Comparison of ENCODE assay signal across 2 cellular contexts in the genomic region with DNA sequence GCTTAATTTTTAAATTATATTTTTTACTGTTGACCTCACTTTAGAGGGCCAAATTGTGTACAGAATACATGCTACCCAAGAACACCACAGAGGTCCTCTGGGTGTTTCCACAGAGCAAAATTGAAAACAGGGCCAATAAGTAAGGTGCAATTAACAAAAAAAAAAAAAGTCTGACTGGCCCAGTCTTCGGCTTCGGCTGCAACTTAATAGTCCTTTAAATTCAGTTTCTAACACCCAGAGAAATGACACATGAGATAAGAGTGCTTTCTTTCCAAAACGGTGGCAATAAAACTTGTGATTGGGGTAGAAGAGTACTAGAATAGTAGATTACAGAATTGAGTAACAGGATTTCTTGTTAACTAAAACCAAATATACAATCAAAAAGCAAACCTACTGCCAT.
TF ChIP-seq lines count a peak whose summit lies in the region.

No MANE protein-coding gene starts in this region.

TF ChIP-seq in K562, 482 proteins besides CTCF, POLR2A, EP300 and RAD21 (continued from another document and continues in another):
- TF ChIP-seq, protein P1, sequence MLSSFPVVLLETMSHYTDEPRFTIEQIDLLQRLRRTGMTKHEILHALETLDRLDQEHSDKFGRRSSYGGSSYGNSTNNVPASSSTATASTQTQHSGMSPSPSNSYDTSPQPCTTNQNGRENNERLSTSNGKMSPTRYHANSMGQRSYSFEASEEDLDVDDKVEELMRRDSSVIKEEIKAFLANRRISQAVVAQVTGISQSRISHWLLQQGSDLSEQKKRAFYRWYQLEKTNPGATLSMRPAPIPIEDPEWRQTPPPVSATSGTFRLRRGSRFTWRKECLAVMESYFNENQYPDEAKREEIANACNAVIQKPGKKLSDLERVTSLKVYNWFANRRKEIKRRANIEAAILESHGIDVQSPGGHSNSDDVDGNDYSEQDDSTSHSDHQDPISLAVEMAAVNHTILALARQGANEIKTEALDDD (IDR thresholded peaks at IDR 0.05), result peak; percentile 65; the same call in 1 of the 2 replicates
- TF ChIP-seq NFATC3 (IDR thresholded peaks at IDR 0.05) (no peak), E2F3 (CRISPR knock-in tag; IDR thresholded peaks at IDR 0.05) (no peak), BHLHE40 (IDR thresholded peaks at IDR 0.05; ENCODE audit: low read length) (no peak), ELF1 (tag; IDR thresholded peaks at IDR 0.05) (no peak), ZNF324 (CRISPR knock-in tag; IDR thresholded peaks at IDR 0.05) (no peak), XRCC5 (IDR thresholded peaks at IDR 0.05; ENCODE audit: low read depth, low read length) (no peak), CCNT2 (IDR thresholded peaks at IDR 0.05; ENCODE audit: borderline replicate concordance, extremely low read depth, insufficient read length, low read depth, low read length) (no peak), CEBPZ (IDR thresholded peaks at IDR 0.05; ENCODE audit: borderline replicate concordance, low read depth, low read length) (no peak), MTA2 (IDR thresholded peaks at IDR 0.05; ENCODE audit: low read depth) (no peak), SRSF3 (IDR thresholded peaks at IDR 0.05; ENCODE audit: insufficient read depth, low read length) (no peak), HDAC1 (IDR thresholded peaks at IDR 0.05) (peak in 1 of 2 experiments; percentile 16; a peak in 1 of 4 replicates), RBM34 (IDR thresholded peaks at IDR 0.05; ENCODE audit: borderline replicate concordance, insufficient read depth, low read length) (no peak), ZNF830 (CRISPR knock-in tag; IDR thresholded peaks at IDR 0.05) (no peak), NCOR1 (IDR thresholded peaks at IDR 0.05) (no peak), NFRKB (IDR thresholded peaks at IDR 0.05; ENCODE audit: low read depth) (no peak)
- TF ChIP-seq, protein P2, sequence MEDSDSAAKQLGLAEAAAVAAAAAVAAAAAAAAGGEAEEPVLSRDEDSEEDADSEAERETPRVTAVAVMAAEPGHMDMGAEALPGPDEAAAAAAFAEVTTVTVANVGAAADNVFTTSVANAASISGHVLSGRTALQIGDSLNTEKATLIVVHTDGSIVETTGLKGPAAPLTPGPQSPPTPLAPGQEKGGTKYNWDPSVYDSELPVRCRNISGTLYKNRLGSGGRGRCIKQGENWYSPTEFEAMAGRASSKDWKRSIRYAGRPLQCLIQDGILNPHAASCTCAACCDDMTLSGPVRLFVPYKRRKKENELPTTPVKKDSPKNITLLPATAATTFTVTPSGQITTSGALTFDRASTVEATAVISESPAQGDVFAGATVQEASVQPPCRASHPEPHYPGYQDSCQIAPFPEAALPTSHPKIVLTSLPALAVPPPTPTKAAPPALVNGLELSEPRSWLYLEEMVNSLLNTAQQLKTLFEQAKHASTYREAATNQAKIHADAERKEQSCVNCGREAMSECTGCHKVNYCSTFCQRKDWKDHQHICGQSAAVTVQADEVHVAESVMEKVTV (CRISPR knock-in tag; IDR thresholded peaks at IDR 0.05), result no peak
- TF ChIP-seq, protein P3, sequence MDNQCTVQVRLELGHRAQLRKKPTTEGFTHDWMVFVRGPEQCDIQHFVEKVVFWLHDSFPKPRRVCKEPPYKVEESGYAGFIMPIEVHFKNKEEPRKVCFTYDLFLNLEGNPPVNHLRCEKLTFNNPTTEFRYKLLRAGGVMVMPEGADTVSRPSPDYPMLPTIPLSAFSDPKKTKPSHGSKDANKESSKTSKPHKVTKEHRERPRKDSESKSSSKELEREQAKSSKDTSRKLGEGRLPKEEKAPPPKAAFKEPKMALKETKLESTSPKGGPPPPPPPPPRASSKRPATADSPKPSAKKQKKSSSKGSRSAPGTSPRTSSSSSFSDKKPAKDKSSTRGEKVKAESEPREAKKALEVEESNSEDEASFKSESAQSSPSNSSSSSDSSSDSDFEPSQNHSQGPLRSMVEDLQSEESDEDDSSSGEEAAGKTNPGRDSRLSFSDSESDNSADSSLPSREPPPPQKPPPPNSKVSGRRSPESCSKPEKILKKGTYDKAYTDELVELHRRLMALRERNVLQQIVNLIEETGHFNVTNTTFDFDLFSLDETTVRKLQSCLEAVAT (IDR thresholded peaks at IDR 0.05), result 0 out of 4 replicates have a peak, but pooled peaks of 1 of the 2 experiments have one; percentile 26
- TF ChIP-seq, protein P4, sequence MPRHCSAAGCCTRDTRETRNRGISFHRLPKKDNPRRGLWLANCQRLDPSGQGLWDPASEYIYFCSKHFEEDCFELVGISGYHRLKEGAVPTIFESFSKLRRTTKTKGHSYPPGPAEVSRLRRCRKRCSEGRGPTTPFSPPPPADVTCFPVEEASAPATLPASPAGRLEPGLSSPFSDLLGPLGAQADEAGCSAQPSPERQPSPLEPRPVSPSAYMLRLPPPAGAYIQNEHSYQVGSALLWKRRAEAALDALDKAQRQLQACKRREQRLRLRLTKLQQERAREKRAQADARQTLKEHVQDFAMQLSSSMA (CRISPR knock-in tag; IDR thresholded peaks at IDR 0.05), result no peak

TF ChIP-seq in SK-N-SH treated with all-trans-retinoic acid at 6 μM for 48 hours, 23 proteins besides CTCF, POLR2A, EP300 and RAD21 (continued from another document):
- no peak for TF ChIP-seq CSRNP3 (CRISPR knock-in tag; IDR thresholded peaks at IDR 0.05)
- no peak for TF ChIP-seq ARNTL (CRISPR knock-in tag; IDR thresholded peaks at IDR 0.05; ENCODE audit: borderline replicate concordance, low read depth)
- TF ChIP-seq ISL1 (CRISPR knock-in tag; IDR thresholded peaks at IDR 0.05), result no peak
- TF ChIP-seq TCF4 (CRISPR knock-in tag; IDR thresholded peaks at IDR 0.05; ENCODE audit: borderline replicate concordance), result no peak
- no peak for TF ChIP-seq ZNF8 (CRISPR knock-in tag; IDR thresholded peaks at IDR 0.05)
- no peak for TF ChIP-seq ZFP30 (CRISPR knock-in tag; IDR thresholded peaks at IDR 0.05)
- TF ChIP-seq, protein P5, sequence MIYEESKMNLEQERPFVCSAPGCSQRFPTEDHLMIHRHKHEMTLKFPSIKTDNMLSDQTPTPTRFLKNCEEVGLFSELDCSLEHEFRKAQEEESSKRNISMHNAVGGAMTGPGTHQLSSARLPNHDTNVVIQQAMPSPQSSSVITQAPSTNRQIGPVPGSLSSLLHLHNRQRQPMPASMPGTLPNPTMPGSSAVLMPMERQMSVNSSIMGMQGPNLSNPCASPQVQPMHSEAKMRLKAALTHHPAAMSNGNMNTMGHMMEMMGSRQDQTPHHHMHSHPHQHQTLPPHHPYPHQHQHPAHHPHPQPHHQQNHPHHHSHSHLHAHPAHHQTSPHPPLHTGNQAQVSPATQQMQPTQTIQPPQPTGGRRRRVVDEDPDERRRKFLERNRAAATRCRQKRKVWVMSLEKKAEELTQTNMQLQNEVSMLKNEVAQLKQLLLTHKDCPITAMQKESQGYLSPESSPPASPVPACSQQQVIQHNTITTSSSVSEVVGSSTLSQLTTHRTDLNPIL (CRISPR knock-in tag; IDR thresholded peaks at IDR 0.05; ENCODE audit: low read depth), result no peak
- no peak for TF ChIP-seq TOX (CRISPR knock-in tag; IDR thresholded peaks at IDR 0.05; ENCODE audit: borderline replicate concordance)
- no peak for TF ChIP-seq BACH2 (CRISPR knock-in tag; IDR thresholded peaks at IDR 0.05; ENCODE audit: borderline replicate concordance)
- no peak for TF ChIP-seq GLIS3 (CRISPR knock-in tag; IDR thresholded peaks at IDR 0.05)
- TF ChIP-seq ESRRG (CRISPR knock-in tag; IDR thresholded peaks at IDR 0.05), result no peak
- TF ChIP-seq ZC3H10 (CRISPR knock-in tag; IDR thresholded peaks at IDR 0.05), result no peak
- TF ChIP-seq CSDC2 (CRISPR knock-in tag; IDR thresholded peaks at IDR 0.05), result no peak
- TF ChIP-seq SNAI2 (CRISPR knock-in tag; IDR thresholded peaks at IDR 0.05), result no peak
- TF ChIP-seq PPARA (CRISPR knock-in tag; IDR thresholded peaks at IDR 0.05; ENCODE audit: borderline replicate concordance), result no peak
- TF ChIP-seq, protein P6, sequence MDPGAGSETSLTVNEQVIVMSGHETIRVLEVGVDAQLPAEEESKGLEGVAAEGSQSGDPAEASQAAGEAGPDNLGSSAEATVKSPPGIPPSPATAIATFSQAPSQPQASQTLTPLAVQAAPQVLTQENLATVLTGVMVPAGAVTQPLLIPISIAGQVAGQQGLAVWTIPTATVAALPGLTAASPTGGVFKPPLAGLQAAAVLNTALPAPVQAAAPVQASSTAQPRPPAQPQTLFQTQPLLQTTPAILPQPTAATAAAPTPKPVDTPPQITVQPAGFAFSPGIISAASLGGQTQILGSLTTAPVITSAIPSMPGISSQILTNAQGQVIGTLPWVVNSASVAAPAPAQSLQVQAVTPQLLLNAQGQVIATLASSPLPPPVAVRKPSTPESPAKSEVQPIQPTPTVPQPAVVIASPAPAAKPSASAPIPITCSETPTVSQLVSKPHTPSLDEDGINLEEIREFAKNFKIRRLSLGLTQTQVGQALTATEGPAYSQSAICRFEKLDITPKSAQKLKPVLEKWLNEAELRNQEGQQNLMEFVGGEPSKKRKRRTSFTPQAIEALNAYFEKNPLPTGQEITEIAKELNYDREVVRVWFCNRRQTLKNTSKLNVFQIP (CRISPR knock-in tag; IDR thresholded peaks at IDR 0.05; ENCODE audit: borderline replicate concordance, low read depth), result no peak
- TF ChIP-seq, protein P7, sequence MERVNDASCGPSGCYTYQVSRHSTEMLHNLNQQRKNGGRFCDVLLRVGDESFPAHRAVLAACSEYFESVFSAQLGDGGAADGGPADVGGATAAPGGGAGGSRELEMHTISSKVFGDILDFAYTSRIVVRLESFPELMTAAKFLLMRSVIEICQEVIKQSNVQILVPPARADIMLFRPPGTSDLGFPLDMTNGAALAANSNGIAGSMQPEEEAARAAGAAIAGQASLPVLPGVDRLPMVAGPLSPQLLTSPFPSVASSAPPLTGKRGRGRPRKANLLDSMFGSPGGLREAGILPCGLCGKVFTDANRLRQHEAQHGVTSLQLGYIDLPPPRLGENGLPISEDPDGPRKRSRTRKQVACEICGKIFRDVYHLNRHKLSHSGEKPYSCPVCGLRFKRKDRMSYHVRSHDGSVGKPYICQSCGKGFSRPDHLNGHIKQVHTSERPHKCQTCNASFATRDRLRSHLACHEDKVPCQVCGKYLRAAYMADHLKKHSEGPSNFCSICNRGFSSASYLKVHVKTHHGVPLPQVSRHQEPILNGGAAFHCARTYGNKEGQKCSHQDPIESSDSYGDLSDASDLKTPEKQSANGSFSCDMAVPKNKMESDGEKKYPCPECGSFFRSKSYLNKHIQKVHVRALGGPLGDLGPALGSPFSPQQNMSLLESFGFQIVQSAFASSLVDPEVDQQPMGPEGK (CRISPR knock-in tag; IDR thresholded peaks at IDR 0.05; ENCODE audit: borderline replicate concordance), result no peak
- TF ChIP-seq TSHZ2 (CRISPR knock-in tag; IDR thresholded peaks at IDR 0.05), result no peak
